ENCODE assay signal across 1 cellular context in genomic region chr17:5516060-5516792, GRCh38.
TF ChIP-seq lines count a peak whose summit lies in the region.

No MANE protein-coding gene starts in this region.

TF ChIP-seq in GM23338, 12 proteins besides CTCF, POLR2A, EP300 and RAD21 (continued from another document):
- TF ChIP-seq ZNF462 (CRISPR knock-in tag; IDR thresholded peaks at IDR 0.05) = no peak
- TF ChIP-seq CREB1 (CRISPR knock-in tag; IDR thresholded peaks at IDR 0.05; ENCODE audit: low read depth) = no peak
